ENCODE assay signal across 1 cellular context in genomic region chr20:45138451-45139300, GRCh38.
TF ChIP-seq lines count a peak whose summit lies in the region.

No MANE protein-coding gene starts in this region.

TF ChIP-seq in SK-N-SH, 30 proteins besides CTCF, POLR2A, EP300 and RAD21 (continued from another document):
- TF ChIP-seq IRF3 (IDR thresholded peaks at IDR 0.05; ENCODE audit: low read depth, low read length) (no peak), ZBTB33 (IDR thresholded peaks at IDR 0.05; ENCODE audit: borderline replicate concordance, low read depth) (no peak), MXI1 (IDR thresholded peaks at IDR 0.05; ENCODE audit: low read depth, low read length) (no peak), NFIC (IDR thresholded peaks at IDR 0.05; ENCODE audit: borderline replicate concordance) (no peak)
TF ChIP-seq in SK-N-SH: peak in this region for 2.
